In the genomic region with DNA sequence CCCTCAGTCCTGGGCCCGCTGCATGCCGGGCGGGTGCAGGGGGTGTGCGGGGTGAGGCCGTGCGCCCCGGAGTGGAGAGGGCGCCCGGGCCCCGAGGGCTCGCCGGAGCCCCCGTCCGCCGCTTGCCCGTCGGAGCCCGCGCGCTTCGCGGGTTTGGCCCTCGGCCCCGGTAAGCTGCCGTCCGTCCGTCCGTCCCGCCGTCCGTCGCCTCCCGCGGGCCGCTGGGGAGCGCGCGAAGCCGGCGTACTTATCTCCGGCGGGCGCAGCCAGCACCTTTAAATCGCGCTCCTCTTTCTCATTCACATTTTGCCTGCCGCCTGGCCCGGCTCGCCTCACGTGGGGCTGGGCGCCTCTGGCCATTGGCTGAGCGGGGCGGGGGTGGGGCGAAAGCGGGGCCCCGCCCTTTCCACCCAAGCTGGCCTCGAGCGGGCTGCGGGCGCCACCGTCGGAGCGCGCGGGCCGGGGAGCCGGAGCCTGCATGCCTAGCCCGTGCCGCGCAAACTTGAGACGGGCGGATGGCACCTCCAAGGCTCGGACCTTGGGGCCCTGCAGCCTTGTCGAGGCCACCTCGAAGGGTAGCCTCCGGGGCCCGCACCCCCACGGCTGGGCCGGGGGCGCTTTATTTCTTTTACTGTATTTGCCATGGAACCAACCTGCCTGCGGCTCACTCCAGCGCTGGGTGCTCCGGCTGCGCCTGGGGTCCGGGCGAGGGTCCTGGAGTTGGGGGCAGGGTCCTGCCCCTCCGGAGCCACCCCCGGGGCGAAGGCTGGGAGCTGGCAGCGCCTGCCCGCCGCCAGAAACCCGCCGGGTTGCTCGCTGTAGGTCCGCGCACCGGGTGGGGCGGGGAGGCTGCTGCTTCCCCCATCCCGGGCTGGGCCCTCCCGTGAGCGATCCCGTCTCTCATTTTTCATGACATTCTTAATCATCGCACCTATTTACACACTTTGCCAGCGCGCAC, we compare ENCODE assay signal across 1 cellular context.
TF ChIP-seq lines count a peak whose summit lies in the region.

TSS of gene GBX2 (minus strand) at position 277 of the 958 bp plus-strand sequence. CDS start 415 bp downstream, outside the sequence.

TF ChIP-seq in H1, 55 proteins besides CTCF, POLR2A, EP300 and RAD21:
- TF ChIP-seq CHD1 (IDR thresholded peaks at IDR 0.05; ENCODE audit: low read depth, low read length) (no peak), EZH2 (IDR thresholded peaks at IDR 0.05; ENCODE audit: low read depth, low read length, severe bottlenecking) (no peak), CREB1 (IDR thresholded peaks at IDR 0.05) (no peak), RNF2 (IDR thresholded peaks at IDR 0.05; ENCODE audit: borderline replicate concordance, low read depth, low read length, missing control alignments, poor library complexity, severe bottlenecking) (peak; percentile 42), CHD7 (IDR thresholded peaks at IDR 0.05; ENCODE audit: insufficient replicate concordance, low read length) (no peak), KDM5A (IDR thresholded peaks at IDR 0.05; ENCODE audit: low read length) (no peak), MAX (IDR thresholded peaks at IDR 0.05) (peak; percentile 93), BCL11A (IDR thresholded peaks at IDR 0.05; ENCODE audit: low read depth in 2 of 2, low read length in 2 of 2) (no peak), FOSL1 (IDR thresholded peaks at IDR 0.05; ENCODE audit: insufficient read depth, low read depth, low read length) (no peak), POU5F1 (IDR thresholded peaks at IDR 0.05; ENCODE audit: low read depth, low read length) (no peak), TEAD4 (IDR thresholded peaks at IDR 0.05; ENCODE audit: low read depth, low read length) (no peak), KDM4A (IDR thresholded peaks at IDR 0.05; ENCODE audit: low read depth, low read length, severe bottlenecking) (no peak), SIN3A (conservative IDR thresholded peaks at IDR 0.05 in 1 of 2, IDR thresholded peaks at IDR 0.05 in 1 of 2; ENCODE audit: low read depth in 1 of 2, low read length in 2 of 2) (no peak), JUN (IDR thresholded peaks at IDR 0.05; ENCODE audit: low read depth, low read length) (no peak), SUZ12 (IDR thresholded peaks at IDR 0.05; ENCODE audit: low read length) (no peak), ATF3 (IDR thresholded peaks at IDR 0.05; ENCODE audit: insufficient read depth, low read depth, low read length) (peak; percentile 85), CBX5 (IDR thresholded peaks at IDR 0.05; ENCODE audit: low read depth, low read length) (no peak), POLR2AphosphoS5 (IDR thresholded peaks at IDR 0.05; ENCODE audit: low read depth, low read length) (no peak), RFX5 (IDR thresholded peaks at IDR 0.05; ENCODE audit: borderline replicate concordance, low read depth, low read length) (no peak), SRF (IDR thresholded peaks at IDR 0.05; ENCODE audit: low read depth, low read length) (no peak), SP2 (IDR thresholded peaks at IDR 0.05; ENCODE audit: low read length) (no peak), TCF12 (IDR thresholded peaks at IDR 0.05; ENCODE audit: low read depth, low read length) (no peak), RXRA (IDR thresholded peaks at IDR 0.05; ENCODE audit: insufficient read depth, low read depth, low read length) (no peak), CHD2 (IDR thresholded peaks at IDR 0.05; ENCODE audit: low read length) (0 out of 2 replicates have a peak, but pooled peaks have one; percentile 8), TAF1 (IDR thresholded peaks at IDR 0.05; ENCODE audit: low read depth, low read length) (peak; percentile 56; the same call in 1 of the 2 replicates), SIX5 (IDR thresholded peaks at IDR 0.05; ENCODE audit: low read depth, low read length) (no peak), MAFK (IDR thresholded peaks at IDR 0.05; ENCODE audit: low read depth, low read length) (no peak), NRF1 (IDR thresholded peaks at IDR 0.05; ENCODE audit: low read depth, low read length) (no peak), KDM1A (IDR thresholded peaks at IDR 0.05; ENCODE audit: borderline replicate concordance, low read length) (no peak), NANOG (IDR thresholded peaks at IDR 0.05; ENCODE audit: insufficient read depth, low read depth, low read length, poor library complexity, severe bottlenecking) (no peak), USF2 (IDR thresholded peaks at IDR 0.05; ENCODE audit: low read length) (peak; percentile 96), BACH1 (IDR thresholded peaks at IDR 0.05; ENCODE audit: low read length) (no peak), SP4 (IDR thresholded peaks at IDR 0.05; ENCODE audit: low read length) (no peak), PHF8 (conservative IDR thresholded peaks at IDR 0.05; ENCODE audit: low read depth, low read length) (no peak; the same call in 1 of the 2 replicates), SIRT6 (IDR thresholded peaks at IDR 0.05; ENCODE audit: low read length) (no peak), YY1 (IDR thresholded peaks at IDR 0.05; ENCODE audit: low read depth, low read length) (no peak), HDAC6 (IDR thresholded peaks at IDR 0.05; ENCODE audit: low read depth, low read length) (no peak), CEBPB (IDR thresholded peaks at IDR 0.05; ENCODE audit: low read depth, low read length) (no peak), RBBP5 (IDR thresholded peaks at IDR 0.05; ENCODE audit: borderline replicate concordance, low read depth, low read length) (peak; percentile 54; the same call in 1 of the 2 replicates), CTBP2 (IDR thresholded peaks at IDR 0.05; ENCODE audit: borderline replicate concordance, insufficient read depth, insufficient read length, low read length) (peak; percentile 11), BRCA1 (IDR thresholded peaks at IDR 0.05; ENCODE audit: low read depth, low read length) (no peak), GTF2F1 (IDR thresholded peaks at IDR 0.05; ENCODE audit: borderline replicate concordance, low read depth, low read length) (no peak), JUND (IDR thresholded peaks at IDR 0.05; ENCODE audit: low read length) (no peak), SP1 (IDR thresholded peaks at IDR 0.05; ENCODE audit: low read depth, low read length) (no peak), GABPA (IDR thresholded peaks at IDR 0.05; ENCODE audit: borderline replicate concordance, insufficient read depth, low read length) (peak; percentile 7; the same call in 1 of the 2 replicates), HDAC2 (IDR thresholded peaks at IDR 0.05; ENCODE audit: borderline replicate concordance in 1 of 2, low read depth in 2 of 2, low read length in 2 of 2) (no peak), EGR1 (IDR thresholded peaks at IDR 0.05; ENCODE audit: borderline replicate concordance, low read depth, low read length) (0 out of 2 replicates have a peak, but pooled peaks have one; percentile 25), CBX8 (IDR thresholded peaks at IDR 0.05; ENCODE audit: borderline replicate concordance, low read depth, low read length) (no peak), TAF7 (optimal IDR thresholded peaks at IDR 0.05; ENCODE audit: borderline replicate concordance, low read depth, low read length) (peak; percentile 20), ASH2L (IDR thresholded peaks at IDR 0.05; ENCODE audit: low read length) (no peak), TBP (IDR thresholded peaks at IDR 0.05; ENCODE audit: low read depth, low read length) (no peak), ZNF274 (IDR thresholded peaks at IDR 0.05; ENCODE audit: borderline replicate concordance, extremely low read depth, low read length) (no peak), SAP30 (IDR thresholded peaks at IDR 0.05; ENCODE audit: insufficient read depth, insufficient replicate concordance, low read length) (no peak)
- TF ChIP-seq, protein P1, sequence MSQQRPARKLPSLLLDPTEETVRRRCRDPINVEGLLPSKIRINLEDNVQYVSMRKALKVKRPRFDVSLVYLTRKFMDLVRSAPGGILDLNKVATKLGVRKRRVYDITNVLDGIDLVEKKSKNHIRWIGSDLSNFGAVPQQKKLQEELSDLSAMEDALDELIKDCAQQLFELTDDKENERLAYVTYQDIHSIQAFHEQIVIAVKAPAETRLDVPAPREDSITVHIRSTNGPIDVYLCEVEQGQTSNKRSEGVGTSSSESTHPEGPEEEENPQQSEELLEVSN (IDR thresholded peaks at IDR 0.05): peak; percentile 96
- TF ChIP-seq, protein P2, sequence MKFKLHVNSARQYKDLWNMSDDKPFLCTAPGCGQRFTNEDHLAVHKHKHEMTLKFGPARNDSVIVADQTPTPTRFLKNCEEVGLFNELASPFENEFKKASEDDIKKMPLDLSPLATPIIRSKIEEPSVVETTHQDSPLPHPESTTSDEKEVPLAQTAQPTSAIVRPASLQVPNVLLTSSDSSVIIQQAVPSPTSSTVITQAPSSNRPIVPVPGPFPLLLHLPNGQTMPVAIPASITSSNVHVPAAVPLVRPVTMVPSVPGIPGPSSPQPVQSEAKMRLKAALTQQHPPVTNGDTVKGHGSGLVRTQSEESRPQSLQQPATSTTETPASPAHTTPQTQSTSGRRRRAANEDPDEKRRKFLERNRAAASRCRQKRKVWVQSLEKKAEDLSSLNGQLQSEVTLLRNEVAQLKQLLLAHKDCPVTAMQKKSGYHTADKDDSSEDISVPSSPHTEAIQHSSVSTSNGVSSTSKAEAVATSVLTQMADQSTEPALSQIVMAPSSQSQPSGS (IDR thresholded peaks at IDR 0.05; ENCODE audit: low read length): no peak
